Comparison of ENCODE assay signal across 10 cellular contexts in the genomic region with DNA sequence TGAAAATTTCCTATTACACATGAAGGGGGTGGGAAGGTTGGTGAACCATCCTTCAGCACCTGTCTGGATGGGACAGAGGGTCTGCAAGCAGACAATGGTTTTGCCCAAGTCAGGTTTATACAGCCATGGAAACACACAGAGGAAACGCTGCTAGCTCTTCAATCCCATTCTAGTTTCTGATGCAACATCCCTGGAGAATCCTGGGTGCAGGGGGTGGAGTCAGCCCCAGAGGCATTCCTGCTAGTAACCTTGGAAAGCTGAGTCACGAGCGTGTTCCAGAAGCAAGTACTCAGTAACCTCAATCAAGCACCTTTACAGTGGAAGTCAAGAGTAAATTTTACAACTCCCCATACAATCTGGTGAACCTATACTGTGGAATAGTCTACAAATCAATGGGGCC.
DNase-seq lines count a peak whose midpoint lies in the region; ATAC-seq and TF ChIP-seq lines count a peak whose summit lies in the region.
"Had no signal": no experiment of that assay in that cellular context is flagged by ENCODE, and none has a peak within 500 bp of the region (broad histone marks: within the 10 kb centered on the region; RNA-seq: fewer than 3 reads in every experiment).

No MANE protein-coding gene starts in this region.

- peaks cover 5 to 91% (median 65%) of the 10 kb centered on the region in 4 donors for H3K4me1 ChIP-seq in tibial artery

- peak overlapping the region; percentile 58 to 90 for H3K27ac ChIP-seq in tibial artery
- H3K27ac ChIP-seq: esophagus muscularis mucosa, VCaP had no signal

- H3K9me3 ChIP-seq in tibial artery = no peaks in the 10 kb centered on the region
- H3K9me3 ChIP-seq: esophagus muscularis mucosa had no signal

- H3K27me3 ChIP-seq in tibial artery = no peaks in the 10 kb centered on the region
- H3K27me3 ChIP-seq: esophagus muscularis mucosa had no signal

- intact Hi-C loops in tibial artery (cut with DNase I; ENCODE audit: low total_unique reads) = no loop called here

- DNase-seq in HT-29 (ENCODE audit: low spot score) (peak; percentile 58), hepatic stellate cell (ENCODE audit: low spot score) (peak; percentile 90), tibial artery (peak in 1 of 2 donors; percentile 88), NK-92 (lab: John Stamatoyannopoulos, UW; ENCODE audit: unreplicated experiment) (no peak)
- no peak for DNase-seq in stimulated activated CD4-positive, alpha-beta T cell treated with anti-CD3 and anti-CD28 coated beads, Interleukin-2, amount 100 ng/mL, for 24 hours
- DNase-seq: NCI-H446 treated with DMSO at 0.1 percent for 48 hours had no signal

- H3K4me3 ChIP-seq in WI38 (ENCODE audit: low read depth, low read length) (0 out of 2 replicates have a peak overlapping the region, but pooled peaks have one; percentile 8), tibial artery (no peak overlapping the region)
- H3K4me3 ChIP-seq: esophagus muscularis mucosa had no signal

- TF ChIP-seq CTCF in WI38 (IDR thresholded peaks at IDR 0.05; ENCODE audit: low read depth, low read length) = no peak
- TF ChIP-seq CTCF in tibial artery (IDR thresholded peaks at IDR 0.05) = no peak

- H3K36me3 ChIP-seq in tibial artery = peaks cover 0 to 9% (median 0%) of the 10 kb centered on the region in 3 donors

- no peak for ATAC-seq in HG02588 (IDR thresholded peaks at IDR 0.05; ENCODE audit: unreplicated experiment)

Comparison
In these comparisons a context has a peak if more than half of its experiments do, and no peak if none do; other contexts are left out.
1. DNase-seq: peak in HT-29 (single experiment) and hepatic stellate cell (single experiment); none in NK-92 (single experiment) and stimulated activated CD4-positive, alpha-beta T cell treated with anti-CD3 and anti-CD28 coated beads, Interleukin-2, amount 100 ng/mL, for 24 hours (0 of 2).